Comparison of ENCODE assay signal across 1 cellular context in genomic region chr17:58783380-58783779, GRCh38.
TF ChIP-seq lines count a peak whose summit lies in the region.

No MANE protein-coding gene starts in this region.

TF ChIP-seq in HEK293, 187 proteins besides CTCF, POLR2A, EP300 and RAD21 (continued from another document and continues in another):
- TF ChIP-seq ZNF426 (tag by site-specific recombination; IDR thresholded peaks at IDR 0.05), result no peak
- TF ChIP-seq ZNF692 (tag by site-specific recombination; IDR thresholded peaks at IDR 0.05), result no peak
- TF ChIP-seq ZBTB8A (tag by site-specific recombination; IDR thresholded peaks at IDR 0.05), result peak; percentile 76
- TF ChIP-seq ZNF501 (tag by site-specific recombination; IDR thresholded peaks at IDR 0.05), result no peak
- TF ChIP-seq ZNF785 (tag by site-specific recombination; IDR thresholded peaks at IDR 0.05), result no peak
- TF ChIP-seq ZNF701 (tag by site-specific recombination; IDR thresholded peaks at IDR 0.05), result no peak
- TF ChIP-seq ZNF792 (tag by site-specific recombination; IDR thresholded peaks at IDR 0.05), result no peak
- no peak for TF ChIP-seq ZNF776 (tag by site-specific recombination; IDR thresholded peaks at IDR 0.05; ENCODE audit: borderline replicate concordance)
- no peak for TF ChIP-seq ZNF302 (tag by site-specific recombination; IDR thresholded peaks at IDR 0.05; ENCODE audit: low read depth)
- TF ChIP-seq ZNF768 (tag by site-specific recombination; IDR thresholded peaks at IDR 0.05), result no peak
- no peak for TF ChIP-seq ZNF514 (tag by site-specific recombination; IDR thresholded peaks at IDR 0.05)
- TF ChIP-seq, protein P1, sequence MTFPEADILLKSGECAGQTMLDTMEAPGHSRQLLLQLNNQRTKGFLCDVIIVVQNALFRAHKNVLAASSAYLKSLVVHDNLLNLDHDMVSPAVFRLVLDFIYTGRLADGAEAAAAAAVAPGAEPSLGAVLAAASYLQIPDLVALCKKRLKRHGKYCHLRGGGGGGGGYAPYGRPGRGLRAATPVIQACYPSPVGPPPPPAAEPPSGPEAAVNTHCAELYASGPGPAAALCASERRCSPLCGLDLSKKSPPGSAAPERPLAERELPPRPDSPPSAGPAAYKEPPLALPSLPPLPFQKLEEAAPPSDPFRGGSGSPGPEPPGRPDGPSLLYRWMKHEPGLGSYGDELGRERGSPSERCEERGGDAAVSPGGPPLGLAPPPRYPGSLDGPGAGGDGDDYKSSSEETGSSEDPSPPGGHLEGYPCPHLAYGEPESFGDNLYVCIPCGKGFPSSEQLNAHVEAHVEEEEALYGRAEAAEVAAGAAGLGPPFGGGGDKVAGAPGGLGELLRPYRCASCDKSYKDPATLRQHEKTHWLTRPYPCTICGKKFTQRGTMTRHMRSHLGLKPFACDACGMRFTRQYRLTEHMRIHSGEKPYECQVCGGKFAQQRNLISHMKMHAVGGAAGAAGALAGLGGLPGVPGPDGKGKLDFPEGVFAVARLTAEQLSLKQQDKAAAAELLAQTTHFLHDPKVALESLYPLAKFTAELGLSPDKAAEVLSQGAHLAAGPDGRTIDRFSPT (tag by site-specific recombination; IDR thresholded peaks at IDR 0.05), result no peak
- no peak for TF ChIP-seq ZNF664 (tag by site-specific recombination; IDR thresholded peaks at IDR 0.05)
- no peak for TF ChIP-seq ZNF670 (tag by site-specific recombination; IDR thresholded peaks at IDR 0.05; ENCODE audit: low read depth)
- TF ChIP-seq BCL6B (tag by site-specific recombination; IDR thresholded peaks at IDR 0.05), result peak; percentile 97
- no peak for TF ChIP-seq ZNF561 (tag by site-specific recombination; IDR thresholded peaks at IDR 0.05; ENCODE audit: borderline replicate concordance)
- no peak for TF ChIP-seq ZNF837 (tag by site-specific recombination; IDR thresholded peaks at IDR 0.05)
- TF ChIP-seq ZBTB10 (tag by site-specific recombination; IDR thresholded peaks at IDR 0.05), result no peak
- no peak for TF ChIP-seq ZNF510 (tag by site-specific recombination; IDR thresholded peaks at IDR 0.05; ENCODE audit: insufficient replicate concordance)
- 0 out of 2 replicates have a peak, but pooled peaks have one; percentile 23 for TF ChIP-seq ZXDB (tag by site-specific recombination; IDR thresholded peaks at IDR 0.05)
- no peak for TF ChIP-seq TCF7L2 (IDR thresholded peaks at IDR 0.05; ENCODE audit: borderline replicate concordance, low read depth, low read length)
- TF ChIP-seq ZNF777 (tag by site-specific recombination; IDR thresholded peaks at IDR 0.05; ENCODE audit: borderline replicate concordance), result no peak
- no peak for TF ChIP-seq ZNF175 (tag by site-specific recombination; IDR thresholded peaks at IDR 0.05)
- TF ChIP-seq ZNF660 (tag by site-specific recombination; IDR thresholded peaks at IDR 0.05), result no peak
- TF ChIP-seq, protein P2, sequence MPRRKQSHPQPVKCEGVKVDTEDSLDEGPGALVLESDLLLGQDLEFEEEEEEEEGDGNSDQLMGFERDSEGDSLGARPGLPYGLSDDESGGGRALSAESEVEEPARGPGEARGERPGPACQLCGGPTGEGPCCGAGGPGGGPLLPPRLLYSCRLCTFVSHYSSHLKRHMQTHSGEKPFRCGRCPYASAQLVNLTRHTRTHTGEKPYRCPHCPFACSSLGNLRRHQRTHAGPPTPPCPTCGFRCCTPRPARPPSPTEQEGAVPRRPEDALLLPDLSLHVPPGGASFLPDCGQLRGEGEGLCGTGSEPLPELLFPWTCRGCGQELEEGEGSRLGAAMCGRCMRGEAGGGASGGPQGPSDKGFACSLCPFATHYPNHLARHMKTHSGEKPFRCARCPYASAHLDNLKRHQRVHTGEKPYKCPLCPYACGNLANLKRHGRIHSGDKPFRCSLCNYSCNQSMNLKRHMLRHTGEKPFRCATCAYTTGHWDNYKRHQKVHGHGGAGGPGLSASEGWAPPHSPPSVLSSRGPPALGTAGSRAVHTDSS (tag by site-specific recombination; IDR thresholded peaks at IDR 0.05), result no peak
- no peak for TF ChIP-seq ZNF174 (tag by site-specific recombination; IDR thresholded peaks at IDR 0.05)
- TF ChIP-seq ZNF214 (tag by site-specific recombination; IDR thresholded peaks at IDR 0.05; ENCODE audit: borderline replicate concordance), result no peak
- TF ChIP-seq FEZF1 (tag by site-specific recombination; IDR thresholded peaks at IDR 0.05), result no peak
- no peak for TF ChIP-seq ZBTB49 (tag by site-specific recombination; IDR thresholded peaks at IDR 0.05; ENCODE audit: low read depth)
- TF ChIP-seq SCRT2 (tag by site-specific recombination; IDR thresholded peaks at IDR 0.05), result no peak
- no peak for TF ChIP-seq ZSCAN16 (tag by site-specific recombination; IDR thresholded peaks at IDR 0.05)
- TF ChIP-seq KLF8 (tag by site-specific recombination; IDR thresholded peaks at IDR 0.05), result no peak
- no peak for TF ChIP-seq ZNF404 (tag by site-specific recombination; IDR thresholded peaks at IDR 0.05)
- no peak for TF ChIP-seq ZBTB6 (tag by site-specific recombination; IDR thresholded peaks at IDR 0.05)
- TF ChIP-seq MYNN (tag by site-specific recombination; IDR thresholded peaks at IDR 0.05; ENCODE audit: borderline replicate concordance), result no peak
- TF ChIP-seq, protein P3, sequence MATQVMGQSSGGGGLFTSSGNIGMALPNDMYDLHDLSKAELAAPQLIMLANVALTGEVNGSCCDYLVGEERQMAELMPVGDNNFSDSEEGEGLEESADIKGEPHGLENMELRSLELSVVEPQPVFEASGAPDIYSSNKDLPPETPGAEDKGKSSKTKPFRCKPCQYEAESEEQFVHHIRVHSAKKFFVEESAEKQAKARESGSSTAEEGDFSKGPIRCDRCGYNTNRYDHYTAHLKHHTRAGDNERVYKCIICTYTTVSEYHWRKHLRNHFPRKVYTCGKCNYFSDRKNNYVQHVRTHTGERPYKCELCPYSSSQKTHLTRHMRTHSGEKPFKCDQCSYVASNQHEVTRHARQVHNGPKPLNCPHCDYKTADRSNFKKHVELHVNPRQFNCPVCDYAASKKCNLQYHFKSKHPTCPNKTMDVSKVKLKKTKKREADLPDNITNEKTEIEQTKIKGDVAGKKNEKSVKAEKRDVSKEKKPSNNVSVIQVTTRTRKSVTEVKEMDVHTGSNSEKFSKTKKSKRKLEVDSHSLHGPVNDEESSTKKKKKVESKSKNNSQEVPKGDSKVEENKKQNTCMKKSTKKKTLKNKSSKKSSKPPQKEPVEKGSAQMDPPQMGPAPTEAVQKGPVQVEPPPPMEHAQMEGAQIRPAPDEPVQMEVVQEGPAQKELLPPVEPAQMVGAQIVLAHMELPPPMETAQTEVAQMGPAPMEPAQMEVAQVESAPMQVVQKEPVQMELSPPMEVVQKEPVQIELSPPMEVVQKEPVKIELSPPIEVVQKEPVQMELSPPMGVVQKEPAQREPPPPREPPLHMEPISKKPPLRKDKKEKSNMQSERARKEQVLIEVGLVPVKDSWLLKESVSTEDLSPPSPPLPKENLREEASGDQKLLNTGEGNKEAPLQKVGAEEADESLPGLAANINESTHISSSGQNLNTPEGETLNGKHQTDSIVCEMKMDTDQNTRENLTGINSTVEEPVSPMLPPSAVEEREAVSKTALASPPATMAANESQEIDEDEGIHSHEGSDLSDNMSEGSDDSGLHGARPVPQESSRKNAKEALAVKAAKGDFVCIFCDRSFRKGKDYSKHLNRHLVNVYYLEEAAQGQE (tag by site-specific recombination; IDR thresholded peaks at IDR 0.05), result no peak
- no peak for TF ChIP-seq KLF1 (tag by site-specific recombination; IDR thresholded peaks at IDR 0.05)
- no peak for TF ChIP-seq ZBTB11 (tag by site-specific recombination; conservative IDR thresholded peaks at IDR 0.05; ENCODE audit: low read depth)
- no peak for TF ChIP-seq ZNF16 (tag by site-specific recombination; IDR thresholded peaks at IDR 0.05; ENCODE audit: low read depth)
